Comparison of ENCODE assay signal across 17 cellular contexts in genomic region chr12:123912415-123913385, GRCh38. TPM values are rescaled to one million over a fixed set of nuclear protein-coding genes. Genes with fewer than 3 reads are reported as not detected.
DNase-seq lines count a peak whose midpoint lies in the region; ATAC-seq and FAIRE-seq lines count a peak whose summit lies in the region.
"Had no signal": no experiment of that assay in that cellular context is flagged by ENCODE, and none has a peak within 500 bp of the region (broad histone marks: within the 10 kb centered on the region; RNA-seq: fewer than 3 reads in every experiment).

No MANE protein-coding gene starts in this region.

- H3K4me3 Mint-ChIP-seq in activated CD8-positive, alpha-beta memory T cell treated with anti-CD3 and anti-CD28 coated beads, Interleukin-2, amount 10 ng/mL, durations not matched to agents 7 days and 5 days = no peak overlapping the region
- H3K4me3 Mint-ChIP-seq in activated naive CD8-positive, alpha-beta T cell treated with anti-CD3 and anti-CD28 coated beads for 36 hours = no peak overlapping the region
- H3K4me3 Mint-ChIP-seq in stimulated activated naive B cell treated with anti-CD40 and anti-IgM and Interleukin-4, amounts not matched to agents 10 μg/mL and 1 μg/mL and 100 μg/mL, for 72 hours = no peak overlapping the region
- H3K4me3 Mint-ChIP-seq: memory B cell; stimulated activated memory B cell treated with anti-CD40 and anti-IgM and Interleukin-4, amounts not matched to agents 10 μg/mL and 1 μg/mL and 100 μg/mL, for 72 hours had no signal

- H3K36me3 Mint-ChIP-seq in activated CD8-positive, alpha-beta memory T cell treated with anti-CD3 and anti-CD28 coated beads, Interleukin-2, amount 10 ng/mL, durations not matched to agents 7 days and 5 days = no peaks in the 10 kb centered on the region
- no peaks in the 10 kb centered on the region for H3K36me3 Mint-ChIP-seq in activated naive CD8-positive, alpha-beta T cell treated with anti-CD3 and anti-CD28 coated beads for 36 hours
- no peaks in the 10 kb centered on the region for H3K36me3 Mint-ChIP-seq in stimulated activated naive B cell treated with anti-CD40 and anti-IgM and Interleukin-4, amounts not matched to agents 10 μg/mL and 1 μg/mL and 100 μg/mL, for 72 hours
- H3K36me3 Mint-ChIP-seq: memory B cell; stimulated activated memory B cell treated with anti-CD40 and anti-IgM and Interleukin-4, amounts not matched to agents 10 μg/mL and 1 μg/mL and 100 μg/mL, for 72 hours had no signal

- no peak overlapping the region for H3K27ac Mint-ChIP-seq in activated CD8-positive, alpha-beta memory T cell treated with anti-CD3 and anti-CD28 coated beads, Interleukin-2, amount 10 ng/mL, durations not matched to agents 7 days and 5 days
- no peak overlapping the region for H3K27ac Mint-ChIP-seq in activated naive CD8-positive, alpha-beta T cell treated with anti-CD3 and anti-CD28 coated beads for 36 hours
- peak overlapping the region; percentile 82 for H3K27ac Mint-ChIP-seq in stimulated activated naive B cell treated with anti-CD40 and anti-IgM and Interleukin-4, amounts not matched to agents 10 μg/mL and 1 μg/mL and 100 μg/mL, for 72 hours
- H3K27ac Mint-ChIP-seq: memory B cell; stimulated activated memory B cell treated with anti-CD40 and anti-IgM and Interleukin-4, amounts not matched to agents 10 μg/mL and 1 μg/mL and 100 μg/mL, for 72 hours had no signal

- DNase-seq in activated CD8-positive, alpha-beta memory T cell treated with anti-CD3 and anti-CD28 coated beads, Interleukin-2, amount 10 ng/mL, durations not matched to agents 7 days and 5 days = no peak
- no peak for DNase-seq in activated CD8-positive, alpha-beta memory T cell treated with anti-CD3 and anti-CD28 coated beads for 24 hours
- DNase-seq in NCI-H1105 (lab: John Stamatoyannopoulos, UW) (peak; percentile 72), frontal cortex (ENCODE audit: low spot score in 2 of 2) (no peak), medulla oblongata (ENCODE audit: extremely low spot score) (no peak)
- DNase-seq in activated naive CD8-positive, alpha-beta T cell treated with anti-CD3 and anti-CD28 coated beads for 36 hours = peak; percentile 19
- no peak for DNase-seq in stimulated activated naive B cell treated with anti-CD40 and anti-IgM and Interleukin-4, amounts not matched to agents 10 μg/mL and 1 μg/mL and 100 μg/mL, for 72 hours
- DNase-seq: activated CD4-positive, CD25-positive, alpha-beta regulatory T cell treated with anti-CD3 and anti-CD28 coated beads, Interleukin-2, amount 50 U/mL, for 72 hours; activated effector memory CD4-positive, alpha-beta T cell treated with Interleukin-2 at 50 U/mL for 16 hours; NCI-H510A treated with DMSO at 0.1 percent for 48 hours; pancreas; SHP77 treated with DMSO at 0.1 percent for 48 hours had no signal

- H3K4me1 Mint-ChIP-seq in activated CD8-positive, alpha-beta memory T cell treated with anti-CD3 and anti-CD28 coated beads, Interleukin-2, amount 10 ng/mL, durations not matched to agents 7 days and 5 days = peaks cover 6% of the 10 kb centered on the region
- H3K4me1 Mint-ChIP-seq in activated naive CD8-positive, alpha-beta T cell treated with anti-CD3 and anti-CD28 coated beads for 36 hours = peaks cover 10% of the 10 kb centered on the region
- peaks cover 0 to 4% of the 10 kb centered on the region in 2 donors for H3K4me1 Mint-ChIP-seq in stimulated activated naive B cell treated with anti-CD40 and anti-IgM and Interleukin-4, amounts not matched to agents 10 μg/mL and 1 μg/mL and 100 μg/mL, for 72 hours
- H3K4me1 Mint-ChIP-seq: memory B cell; stimulated activated memory B cell treated with anti-CD40 and anti-IgM and Interleukin-4, amounts not matched to agents 10 μg/mL and 1 μg/mL and 100 μg/mL, for 72 hours had no signal

- FAIRE-seq in frontal cortex (lab: Jason Lieb, UNC) = no peak
- FAIRE-seq: bronchial epithelial cell, pancreas had no signal

- no peaks in the 10 kb centered on the region for H3K27me3 Mint-ChIP-seq in activated CD8-positive, alpha-beta memory T cell treated with anti-CD3 and anti-CD28 coated beads, Interleukin-2, amount 10 ng/mL, durations not matched to agents 7 days and 5 days
- no peaks in the 10 kb centered on the region for H3K27me3 Mint-ChIP-seq in activated naive CD8-positive, alpha-beta T cell treated with anti-CD3 and anti-CD28 coated beads for 36 hours
- peaks cover 15 to 22% of the 10 kb centered on the region in 2 donors for H3K27me3 Mint-ChIP-seq in stimulated activated naive B cell treated with anti-CD40 and anti-IgM and Interleukin-4, amounts not matched to agents 10 μg/mL and 1 μg/mL and 100 μg/mL, for 72 hours

- CTCF ChIA-PET in activated CD8-positive, alpha-beta memory T cell treated with anti-CD3 and anti-CD28 coated beads, Interleukin-2, amount 10 ng/mL, durations not matched to agents 7 days and 5 days (lab: Charles Lee) = no interaction called here

- ATAC-seq in activated CD8-positive, alpha-beta memory T cell treated with anti-CD3 and anti-CD28 coated beads, Interleukin-2, amount 10 ng/mL, durations not matched to agents 7 days and 5 days = peak; percentile 35
- ATAC-seq in stimulated activated naive B cell treated with anti-CD40 and anti-IgM and Interleukin-4, amounts not matched to agents 10 μg/mL and 1 μg/mL and 100 μg/mL, for 72 hours (replicated peaks) = peak; percentile 56 to 60
- ATAC-seq in GM21723 (IDR thresholded peaks at IDR 0.05; ENCODE audit: unreplicated experiment) = no peak
- ATAC-seq: HCT116; pancreas; stimulated activated memory B cell treated with anti-CD40 and anti-IgM and Interleukin-4, amounts not matched to agents 10 μg/mL and 1 μg/mL and 100 μg/mL, for 72 hours had no signal

- H3K9me3 Mint-ChIP-seq in activated CD8-positive, alpha-beta memory T cell treated with anti-CD3 and anti-CD28 coated beads, Interleukin-2, amount 10 ng/mL, durations not matched to agents 7 days and 5 days (ENCODE audit: low read depth) = no peaks in the 10 kb centered on the region
- H3K9me3 Mint-ChIP-seq in activated naive CD8-positive, alpha-beta T cell treated with anti-CD3 and anti-CD28 coated beads for 36 hours = no peaks in the 10 kb centered on the region
- no peaks in the 10 kb centered on the region for H3K9me3 Mint-ChIP-seq in stimulated activated naive B cell treated with anti-CD40 and anti-IgM and Interleukin-4, amounts not matched to agents 10 μg/mL and 1 μg/mL and 100 μg/mL, for 72 hours
- H3K9me3 Mint-ChIP-seq: memory B cell; stimulated activated memory B cell treated with anti-CD40 and anti-IgM and Interleukin-4, amounts not matched to agents 10 μg/mL and 1 μg/mL and 100 μg/mL, for 72 hours had no signal

RNA-seq across cellular contexts. Expression of gene CCDC92, which starts 59.9 kb away (rescaled TPM):
- 10 to 100 TPM; 16.4 to 19.8 TPM for total RNA-seq in activated CD8-positive, alpha-beta memory T cell treated with anti-CD3 and anti-CD28 coated beads, Interleukin-2, amount 10 ng/mL, durations not matched to agents 7 days and 5 days
- 1 to 10 TPM; 4.8 to 5.0 TPM for total RNA-seq in activated naive CD8-positive, alpha-beta T cell treated with anti-CD3 and anti-CD28 coated beads for 36 hours
- 14.7 TPM for total RNA-seq in frontal cortex

Comparison
In these comparisons a context has a peak if more than half of its experiments do, and no peak if none do; other contexts are left out.
1. DNase-seq: peak in NCI-H1105 (single experiment) and activated naive CD8-positive, alpha-beta T cell treated with anti-CD3 and anti-CD28 coated beads for 36 hours (single experiment); none in activated CD8-positive, alpha-beta memory T cell treated with anti-CD3 and anti-CD28 coated beads, Interleukin-2, amount 10 ng/mL, durations not matched to agents 7 days and 5 days (single experiment), activated CD8-positive, alpha-beta memory T cell treated with anti-CD3 and anti-CD28 coated beads for 24 hours (single experiment), stimulated activated naive B cell treated with anti-CD40 and anti-IgM and Interleukin-4, amounts not matched to agents 10 μg/mL and 1 μg/mL and 100 μg/mL, for 72 hours (single experiment), frontal cortex (0 of 2) and medulla oblongata (single experiment).